In genomic region chr5:174312270-174312617, GRCh38 we compare ENCODE assay signal across 1 cellular context.
TF ChIP-seq lines count a peak whose summit lies in the region.

No MANE protein-coding gene starts in this region.

TF ChIP-seq in GM23338, 12 proteins besides CTCF, POLR2A, EP300 and RAD21 (continued from another document):
- no peak for TF ChIP-seq CREB1 (CRISPR knock-in tag; IDR thresholded peaks at IDR 0.05; ENCODE audit: low read depth)
TF ChIP-seq in GM23338: peak in this region for 0.
